In genomic region chr11:122822241-122822640, GRCh38 we compare ENCODE assay signal across 21 cellular contexts. TPM values are rescaled to one million over a fixed set of nuclear protein-coding genes. Genes with fewer than 3 reads are reported as not detected.
A peak's percentile ranks its signal among the peaks of the same experiment; 100 is the strongest.
DNase-seq lines count a peak whose midpoint lies in the region; ATAC-seq and TF ChIP-seq lines count a peak whose summit lies in the region.
"Had no signal": no experiment of that assay in that cellular context is flagged by ENCODE, and none has a peak within 500 bp of the region (broad histone marks: within the 10 kb centered on the region; RNA-seq: fewer than 3 reads in every experiment).

No MANE protein-coding gene starts in this region.

- no peak overlapping the region for H3K9ac ChIP-seq in endodermal cell (ENCODE audit: extremely low read depth, low read length, poor library complexity, severe bottlenecking)
- H3K9ac ChIP-seq: BLaER1, GM23248 had no signal

- ATAC-seq in activated CD4-positive, alpha-beta T cell treated with anti-CD3 and anti-CD28 coated beads for 36 hours = peak; percentile 57
- ATAC-seq in activated CD8-positive, alpha-beta T cell treated with anti-CD3 and anti-CD28 coated beads for 36 hours = peak; percentile 47
- peak; percentile 43 for ATAC-seq in stimulated activated naive CD8-positive, alpha-beta T cell treated with anti-CD3 and anti-CD28 coated beads, Interleukin-15, Interleukin-2, amounts not matched to agents 100 U/mL and 50 U/mL, for 24 hours
- ATAC-seq in upper lobe of right lung = no peak

- peaks cover 18% of the 10 kb centered on the region for H3K9me3 Mint-ChIP-seq in activated CD4-positive, alpha-beta T cell treated with anti-CD3 and anti-CD28 coated beads for 36 hours (ENCODE audit: low read depth)
- peaks cover 29% of the 10 kb centered on the region for H3K9me3 Mint-ChIP-seq in activated CD4-positive, alpha-beta T cell treated with anti-CD3 and anti-CD28 coated beads, Interleukin-2, amount 10 ng/mL, durations not matched to agents 24 days and 14 days
- peaks cover 21% of the 10 kb centered on the region for H3K9me3 Mint-ChIP-seq in activated CD8-positive, alpha-beta T cell treated with anti-CD3 and anti-CD28 coated beads for 36 hours
- peaks cover 91% of the 10 kb centered on the region for H3K9me3 Mint-ChIP-seq in endodermal cell

- no peak for TF ChIP-seq CTCF in activated CD8-positive, alpha-beta T cell treated with anti-CD3 and anti-CD28 coated beads for 36 hours (IDR thresholded peaks at IDR 0.05)
- TF ChIP-seq CTCF in endodermal cell (conservative IDR thresholded peaks at IDR 0.05) (no peak), upper lobe of right lung (IDR thresholded peaks at IDR 0.05) (no peak)

- intact Hi-C loops in activated CD4-positive, alpha-beta T cell treated with anti-CD3 and anti-CD28 coated beads for 36 hours (cut with DNase I, micrococcal nuclease) = no loop called here
- intact Hi-C loops in activated CD4-positive, alpha-beta T cell treated with anti-CD3 and anti-CD28 coated beads, Interleukin-2, amount 10 ng/mL, durations not matched to agents 24 days and 14 days (cut with micrococcal nuclease) = no loop called here
- intact Hi-C loops in activated CD8-positive, alpha-beta T cell treated with anti-CD3 and anti-CD28 coated beads for 36 hours (cut with micrococcal nuclease) = no loop called here
- intact Hi-C loops in upper lobe of right lung (cut with DNase I) = no loop called here

- no peak overlapping the region for H3K27ac ChIP-seq in endodermal cell (ENCODE audit: low read depth, low read length)
- no peak overlapping the region for H3K27ac ChIP-seq in upper lobe of right lung
- H3K27ac ChIP-seq: BLaER1, GM23248, HL-60 had no signal

- H3K9me3 ChIP-seq in endodermal cell (ENCODE audit: control insufficient read depth, low read length) = peaks cover 86% of the 10 kb centered on the region
- H3K9me3 ChIP-seq in upper lobe of right lung = no peaks in the 10 kb centered on the region
- H3K9me3 ChIP-seq: HAP-1 had no signal

- H3K36me3 ChIP-seq in endodermal cell (ENCODE audit: control insufficient read depth, insufficient read depth, low read length) (peaks cover 6% of the 10 kb centered on the region), upper lobe of right lung (no peaks in the 10 kb centered on the region)
- H3K36me3 ChIP-seq: HAP-1 had no signal

- 88% methylated on average over 1 of the region's 1 CpG; no CpG with 5 or more reads in 1 of the 2 experiments for WGBS in endodermal cell (ENCODE audit: insufficient coverage in 1 of 2, insufficient read length in 1 of 2), 2 experiments

- no peaks in the 10 kb centered on the region for H3K27me3 ChIP-seq in endodermal cell (ENCODE audit: control insufficient read depth, insufficient read depth, low read length, poor library complexity, severe bottlenecking)
- H3K27me3 ChIP-seq in upper lobe of right lung = no peaks in the 10 kb centered on the region
- H3K27me3 ChIP-seq: BLaER1 had no signal

- H3K4me3 Mint-ChIP-seq in activated CD4-positive, alpha-beta T cell treated with anti-CD3 and anti-CD28 coated beads for 36 hours = no peak overlapping the region
- no peak overlapping the region for H3K4me3 Mint-ChIP-seq in activated CD4-positive, alpha-beta T cell treated with anti-CD3 and anti-CD28 coated beads, Interleukin-2, amount 10 ng/mL, durations not matched to agents 24 days and 14 days
- no peak overlapping the region for H3K4me3 Mint-ChIP-seq in activated CD8-positive, alpha-beta T cell treated with anti-CD3 and anti-CD28 coated beads for 36 hours
- H3K4me3 Mint-ChIP-seq in endodermal cell = no peak overlapping the region
- H3K4me3 Mint-ChIP-seq: CD14-positive monocyte; CD4-positive, alpha-beta memory T cell had no signal

- H3K4me1 ChIP-seq in endodermal cell (ENCODE audit: control insufficient read depth, insufficient read depth, low read length) (no peaks in the 10 kb centered on the region), upper lobe of right lung (peaks cover 4% of the 10 kb centered on the region)
- H3K4me1 ChIP-seq: HAP-1 had no signal

- CTCF ChIA-PET in activated CD4-positive, alpha-beta T cell treated with anti-CD3 and anti-CD28 coated beads for 36 hours (lab: Charles Lee) = interaction anchor here (1.0 to 2.0 kb wide), 6 partner anchors 19 to 242 kb away, joined by 4 to 8 read pairs (median 4); no protein-coding TSS in a partner anchor
- CTCF ChIA-PET in activated CD8-positive, alpha-beta T cell treated with anti-CD3 and anti-CD28 coated beads for 36 hours (lab: Charles Lee) = interaction anchor here (0.7 to 4.5 kb wide), 9 partner anchors 9 to 199 kb away, joined by 3 to 50 read pairs (median 9); partner anchors contain the start of gene CRTAM

- POLR2A ChIA-PET in activated CD4-positive, alpha-beta T cell treated with anti-CD3 and anti-CD28 coated beads for 36 hours (lab: Charles Lee) = no interaction called here
- POLR2A ChIA-PET in activated CD8-positive, alpha-beta T cell treated with anti-CD3 and anti-CD28 coated beads for 36 hours (lab: Charles Lee) = interaction anchor here (1.8 kb wide), 1 partner anchor 22 kb away, joined by 5 read pairs; no protein-coding TSS in a partner anchor

- H3K4me1 Mint-ChIP-seq in activated CD4-positive, alpha-beta T cell treated with anti-CD3 and anti-CD28 coated beads for 36 hours = peaks cover 11% of the 10 kb centered on the region
- no peaks in the 10 kb centered on the region for H3K4me1 Mint-ChIP-seq in activated CD4-positive, alpha-beta T cell treated with anti-CD3 and anti-CD28 coated beads, Interleukin-2, amount 10 ng/mL, durations not matched to agents 24 days and 14 days
- H3K4me1 Mint-ChIP-seq in activated CD8-positive, alpha-beta T cell treated with anti-CD3 and anti-CD28 coated beads for 36 hours (ENCODE audit: low read depth) = peaks cover 17% of the 10 kb centered on the region
- no peaks in the 10 kb centered on the region for H3K4me1 Mint-ChIP-seq in endodermal cell
- H3K4me1 Mint-ChIP-seq: CD4-positive, alpha-beta memory T cell had no signal

- DNase-seq in activated CD4-positive, alpha-beta T cell treated with anti-CD3 and anti-CD28 coated beads for 36 hours = peak; percentile 6
- DNase-seq in activated CD4-positive, alpha-beta T cell treated with anti-CD3 and anti-CD28 coated beads, Interleukin-2, amount 10 ng/mL, durations not matched to agents 24 days and 14 days = no peak
- DNase-seq in activated CD8-positive, alpha-beta T cell treated with anti-CD3 and anti-CD28 coated beads for 36 hours = no peak
- DNase-seq in endodermal cell (no peak), upper lobe of right lung (no peak)
- DNase-seq in stimulated activated naive CD8-positive, alpha-beta T cell treated with anti-CD3 and anti-CD28 coated beads, Interleukin-15, Interleukin-2, amounts not matched to agents 100 U/mL and 50 U/mL, for 24 hours = no peak
- no peak for DNase-seq in stimulated activated CD4-positive, alpha-beta T cell treated with anti-CD3 and anti-CD28 coated beads, Interleukin-12 subunit alpha, Interleukin-12 subunit beta, amount 100 ng/mL, for 4 hours
- DNase-seq: 8988T; CD4-positive, alpha-beta memory T cell; DMS153; DMS79; GDM1; GM23248 had no signal

- H3K4me3 ChIP-seq in endodermal cell (ENCODE audit: low read length) = peak overlapping the region; percentile 74
- no peak overlapping the region for H3K4me3 ChIP-seq in upper lobe of right lung
- H3K4me3 ChIP-seq: BLaER1, GM23248, HAP-1 had no signal

- no peak overlapping the region for H3K27ac Mint-ChIP-seq in activated CD4-positive, alpha-beta T cell treated with anti-CD3 and anti-CD28 coated beads for 36 hours
- H3K27ac Mint-ChIP-seq in activated CD4-positive, alpha-beta T cell treated with anti-CD3 and anti-CD28 coated beads, Interleukin-2, amount 10 ng/mL, durations not matched to agents 24 days and 14 days = no peak overlapping the region
- peak overlapping the region; percentile 27 for H3K27ac Mint-ChIP-seq in activated CD8-positive, alpha-beta T cell treated with anti-CD3 and anti-CD28 coated beads for 36 hours
- no peak overlapping the region for H3K27ac Mint-ChIP-seq in endodermal cell
- H3K27ac Mint-ChIP-seq: CD14-positive monocyte; CD4-positive, alpha-beta memory T cell had no signal

- H3K27me3 Mint-ChIP-seq in activated CD4-positive, alpha-beta T cell treated with anti-CD3 and anti-CD28 coated beads for 36 hours = no peaks in the 10 kb centered on the region
- H3K27me3 Mint-ChIP-seq in activated CD4-positive, alpha-beta T cell treated with anti-CD3 and anti-CD28 coated beads, Interleukin-2, amount 10 ng/mL, durations not matched to agents 24 days and 14 days = peaks cover 7% of the 10 kb centered on the region
- H3K27me3 Mint-ChIP-seq in activated CD8-positive, alpha-beta T cell treated with anti-CD3 and anti-CD28 coated beads for 36 hours = no peaks in the 10 kb centered on the region
- H3K27me3 Mint-ChIP-seq in endodermal cell (ENCODE audit: insufficient read depth) = no peaks in the 10 kb centered on the region

- H3K36me3 Mint-ChIP-seq in activated CD4-positive, alpha-beta T cell treated with anti-CD3 and anti-CD28 coated beads for 36 hours (ENCODE audit: low read depth) = peaks cover 6% of the 10 kb centered on the region
- no peaks in the 10 kb centered on the region for H3K36me3 Mint-ChIP-seq in activated CD4-positive, alpha-beta T cell treated with anti-CD3 and anti-CD28 coated beads, Interleukin-2, amount 10 ng/mL, durations not matched to agents 24 days and 14 days (ENCODE audit: low read depth)
- peaks cover 16% of the 10 kb centered on the region for H3K36me3 Mint-ChIP-seq in activated CD8-positive, alpha-beta T cell treated with anti-CD3 and anti-CD28 coated beads for 36 hours (ENCODE audit: low read depth)
- H3K36me3 Mint-ChIP-seq in endodermal cell (ENCODE audit: low read depth) = peaks cover 62% of the 10 kb centered on the region

RNA-seq across cellular contexts. Expression of gene CRTAM, which starts 16.1 kb away (rescaled TPM):
- total RNA-seq in activated CD4-positive, alpha-beta T cell treated with anti-CD3 and anti-CD28 coated beads for 36 hours = under 1 TPM; 0.32 to 0.39 TPM
- total RNA-seq in activated CD4-positive, alpha-beta T cell treated with anti-CD3 and anti-CD28 coated beads, Interleukin-2, amount 10 ng/mL, durations not matched to agents 24 days and 14 days = 3.8 and 4.2 TPM in 2 replicates
- 10 to 100 TPM; 21.1 to 21.5 TPM for total RNA-seq in activated CD8-positive, alpha-beta T cell treated with anti-CD3 and anti-CD28 coated beads for 36 hours
- total RNA-seq in endodermal cell (not detected), upper lobe of right lung (8.5 TPM)
- not detected for polyA plus RNA-seq in endodermal cell (2013, experiment 1 of 2)
- polyA plus RNA-seq in endodermal cell (2013, experiment 2 of 2) = not detected
- total RNA-seq: A673, GM23248, H4, HT1080 had no signal
- polyA plus RNA-seq: AG04450, GM23248 had no signal
